24 cellular contexts compared by ENCODE assay signal in the genomic region with DNA sequence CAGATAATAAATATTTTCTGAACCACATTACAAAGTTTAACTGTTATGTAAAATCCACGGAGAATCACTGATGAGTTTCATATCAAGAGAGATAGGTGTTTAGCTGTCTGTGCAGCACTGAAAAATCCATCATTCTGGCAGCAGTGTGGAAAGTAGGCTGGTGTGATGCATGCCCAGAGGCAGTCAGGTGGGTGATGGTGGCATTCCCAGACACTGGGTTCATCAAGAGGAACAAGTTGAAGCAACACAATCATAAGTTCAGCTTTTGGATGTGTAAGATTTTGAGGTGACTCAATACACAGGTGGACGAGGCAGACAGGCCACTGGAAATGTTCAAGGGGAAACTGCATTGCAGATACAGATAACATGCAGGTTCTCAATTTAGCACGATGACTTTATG. TPM values are rescaled to one million over a fixed set of nuclear protein-coding genes. Genes with fewer than 3 reads are reported as not detected.
"Had no signal": no experiment of that assay in that cellular context is flagged by ENCODE, and none has a peak within 500 bp of the region (broad histone marks: within the 10 kb centered on the region; RNA-seq: fewer than 3 reads in every experiment).

No MANE protein-coding gene starts in this region.

- DNase-seq: activated CD4-positive, alpha-beta T cell treated with anti-CD3 and anti-CD28 coated beads, Interleukin-2, amount 10 ng/mL, durations not matched to agents 7 days and 5 days; activated CD8-positive, alpha-beta T cell treated with anti-CD3 and anti-CD28 coated beads, Interleukin-2, amount 10 ng/mL, durations not matched to agents 7 days and 5 days; activated gamma-delta T cell; body of pancreas; effector memory CD4-positive, alpha-beta T cell; gastrocnemius medialis; heart left ventricle; islet precursor cell; left lung; midbrain; ovary; right cardiac atrium; stimulated activated CD4-positive, alpha-beta T cell treated with anti-CD3 and anti-CD28 coated beads, Interleukin-2, amount 100 ng/mL, for 24 hours; stomach had no signal

- H3K4me1 ChIP-seq: body of pancreas, gastrocnemius medialis, heart left ventricle, left lung, prostate gland, stomach, suprapubic skin, tibial nerve had no signal

- H3K27ac ChIP-seq: body of pancreas, esophagus muscularis mucosa, gastrocnemius medialis, heart left ventricle, left lung, neutrophil, ovary, prostate gland, stomach, suprapubic skin, tibial nerve had no signal

- H3K27me3 ChIP-seq: body of pancreas, esophagus muscularis mucosa, gastrocnemius medialis, heart left ventricle, left lung, neutrophil, ovary, stomach, suprapubic skin, tibial nerve had no signal

- ATAC-seq: activated CD4-positive, CD25-positive, alpha-beta regulatory T cell treated with anti-CD3 and anti-CD28 coated beads, Interleukin-2, amount 50 U/mL, for 24 hours; activated CD8-positive, alpha-beta T cell treated with anti-CD3 and anti-CD28 coated beads, Interleukin-2, amount 10 ng/mL, durations not matched to agents 7 days and 5 days; body of pancreas; gastrocnemius medialis; heart left ventricle; left lung; natural killer cell treated with Interleukin-12 subunit alpha and Interleukin-12 subunit beta and Interleukin-15 and Interleukin-18, amount 100 ng/mL, for 72 hours; right cardiac atrium; stimulated activated memory B cell treated with anti-CD40 and anti-IgM and Interleukin-4, amounts not matched to agents 10 μg/mL and 1 μg/mL and 100 μg/mL, for 72 hours had no signal

RNA-seq across cellular contexts. Expression of gene DNAH5, which starts 11.9 kb away (rescaled TPM):
- total RNA-seq: activated CD4-positive, alpha-beta T cell treated with anti-CD3 and anti-CD28 coated beads, Interleukin-2, amount 10 ng/mL, durations not matched to agents 7 days and 5 days; activated CD8-positive, alpha-beta T cell treated with anti-CD3 and anti-CD28 coated beads, Interleukin-2, amount 10 ng/mL, durations not matched to agents 7 days and 5 days; activated T-helper 1 cell treated with anti-CD3 and anti-CD28 coated beads, Interleukin-12 subunit alpha, Interleukin-12 subunit beta, Interleukin-2, Interleukin-4 antibody, amounts not matched to agents 30 ng/mL and 10 ng/mL and 1 ng/mL, durations not matched to agents 14 hours and 24 hours and 36 hours; natural killer cell treated with Interleukin-12 subunit alpha and Interleukin-12 subunit beta and Interleukin-15 and Interleukin-18, amount 100 ng/mL, for 72 hours; T-helper 2 cell treated with Interferon-gamma antibody and Interleukin-4, amounts not matched to agents 100 ng/mL and 5 ng/mL, for 36 hours had no signal
